Comparison of ENCODE assay signal across 24 cellular contexts in the genomic region with DNA sequence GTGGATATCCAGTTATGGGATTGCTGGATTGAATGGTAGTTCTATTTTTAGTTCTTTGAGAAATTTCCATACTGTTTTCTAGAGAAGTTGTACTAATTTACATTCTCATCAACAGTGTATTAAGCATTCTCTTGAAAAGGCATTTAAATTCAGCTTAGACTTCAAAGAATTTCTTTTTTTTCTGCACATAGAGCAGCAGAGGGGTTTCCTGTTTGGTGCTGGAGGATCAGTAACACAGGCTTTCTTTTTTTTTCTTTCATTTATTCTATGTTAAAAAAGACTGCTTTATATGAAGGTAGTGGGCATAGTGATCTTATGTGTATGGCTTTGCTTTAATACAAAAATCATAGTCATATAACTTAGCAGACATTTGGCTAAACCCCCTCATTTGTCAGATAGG.
A peak's percentile ranks its signal among the peaks of the same experiment; 100 is the strongest.
DNase-seq lines count a peak whose midpoint lies in the region; ATAC-seq and TF ChIP-seq lines count a peak whose summit lies in the region.
"Had no signal": no experiment of that assay in that cellular context is flagged by ENCODE, and none has a peak within 500 bp of the region (broad histone marks: within the 10 kb centered on the region; RNA-seq: fewer than 3 reads in every experiment).

No MANE protein-coding gene starts in this region.

- H3K4me3 ChIP-seq in ACC112 (ENCODE audit: low read depth, low read length), result 0 out of 2 replicates have a peak overlapping the region, but pooled peaks have one; percentile 33
- H3K4me3 ChIP-seq in naive thymus-derived CD4-positive, alpha-beta T cell (ENCODE audit: low read length), result no peak overlapping the region
- H3K4me3 ChIP-seq: body of pancreas, GM12878, GM23338, pancreas, right atrium auricular region, spleen had no signal

- DNase-seq in CD4-positive, alpha-beta T cell, result no peak
- DNase-seq in activated CD8-positive, alpha-beta T cell treated with anti-CD3 and anti-CD28 coated beads, Interleukin-2, amount 10 ng/mL, durations not matched to agents 7 days and 5 days, result no peak
- no peak for DNase-seq in naive thymus-derived CD4-positive, alpha-beta T cell
- no peak for DNase-seq in AG08395 (ENCODE audit: low spot score)
- DNase-seq: activated CD4-positive, alpha-beta T cell treated with anti-CD3 and anti-CD28 coated beads for 4 hours; Kasumi-1; MV-4-11; naive B cell; NCI-H146; NCI-H446 treated with DMSO at 0.1 percent for 48 hours; pancreas; spleen had no signal

- H3K27ac Mint-ChIP-seq in CD4-positive, alpha-beta T cell, result peak overlapping the region; percentile 47
- no peak overlapping the region for H3K27ac Mint-ChIP-seq in activated CD8-positive, alpha-beta T cell treated with anti-CD3 and anti-CD28 coated beads, Interleukin-2, amount 10 ng/mL, durations not matched to agents 7 days and 5 days
- peak overlapping the region in 8 of 9 donors; percentile 26 to 92 (median 65) for H3K27ac Mint-ChIP-seq in naive thymus-derived CD4-positive, alpha-beta T cell
- H3K27ac Mint-ChIP-seq: CD14-positive monocyte; GM23338; mesothelial cell of epicardium; T-helper 2 cell treated with Interferon-gamma antibody and Interleukin-4, amounts not matched to agents 5 μg/mL and 100 μg/mL, for 36 hours; type B pancreatic cell had no signal

- TF ChIP-seq CTCF in CD4-positive, alpha-beta T cell (IDR thresholded peaks at IDR 0.05), result no peak

- H3K36me3 ChIP-seq in ACC112 (ENCODE audit: insufficient read depth, low read length), result no peaks in the 10 kb centered on the region
- no peaks in the 10 kb centered on the region for H3K36me3 ChIP-seq in naive thymus-derived CD4-positive, alpha-beta T cell (ENCODE audit: control insufficient read depth in 2 of 3, insufficient read depth in 3 of 3, low read length in 3 of 3)
- H3K36me3 ChIP-seq: pancreas, right atrium auricular region, spleen had no signal

- CTCF ChIA-PET in CD4-positive, alpha-beta T cell (lab: Charles Lee), result interaction anchor here (1.0 to 1.6 kb wide), 3 partner anchors 9 to 105 kb away, joined by 3 to 6 read pairs (median 3); no protein-coding TSS in a partner anchor
- CTCF ChIA-PET in activated CD8-positive, alpha-beta T cell treated with anti-CD3 and anti-CD28 coated beads, Interleukin-2, amount 10 ng/mL, durations not matched to agents 7 days and 5 days (lab: Charles Lee), result interaction anchor here (0.9 to 8.0 kb wide), 8 partner anchors 9 to 104 kb away, joined by 3 to 116 read pairs (median 38); no protein-coding TSS in a partner anchor
- CTCF ChIA-PET in naive thymus-derived CD4-positive, alpha-beta T cell (lab: Charles Lee), result interaction anchor here (1.1 to 4.7 kb wide), 5 partner anchors 14 to 99 kb away, joined by 4 to 30 read pairs (median 4); no protein-coding TSS in a partner anchor

- no peaks in the 10 kb centered on the region for H3K79me2 ChIP-seq in ACC112 (ENCODE audit: control insufficient read depth, insufficient read depth, low read length, unreplicated experiment)

- H3K4me1 ChIP-seq in ACC112 (ENCODE audit: control insufficient read depth, insufficient read depth, low read length, unreplicated experiment), result peaks cover 17% of the 10 kb centered on the region
- H3K4me1 ChIP-seq in naive thymus-derived CD4-positive, alpha-beta T cell (ENCODE audit: control insufficient read depth in 2 of 2, insufficient read depth in 2 of 2, low read length in 2 of 2), result peaks cover 23 to 24% of the 10 kb centered on the region in 2 donors
- H3K4me1 ChIP-seq: body of pancreas, pancreas, right atrium auricular region had no signal

- H3K27me3 Mint-ChIP-seq in CD4-positive, alpha-beta T cell, result no peaks in the 10 kb centered on the region
- H3K27me3 Mint-ChIP-seq in activated CD8-positive, alpha-beta T cell treated with anti-CD3 and anti-CD28 coated beads, Interleukin-2, amount 10 ng/mL, durations not matched to agents 7 days and 5 days (ENCODE audit: low read depth), result no peaks in the 10 kb centered on the region
- H3K27me3 Mint-ChIP-seq in naive thymus-derived CD4-positive, alpha-beta T cell, result no peaks in the 10 kb centered on the region

- peak overlapping the region; percentile 35; the same call in 1 of the 2 replicates for H3K27ac ChIP-seq in ACC112 (ENCODE audit: low read depth, low read length)
- H3K27ac ChIP-seq in CD4-positive, alpha-beta T cell (ENCODE audit: low read depth, low read length), result no peak overlapping the region
- no peak overlapping the region for H3K27ac ChIP-seq in naive thymus-derived CD4-positive, alpha-beta T cell (ENCODE audit: low read depth, low read length)
- H3K27ac ChIP-seq: body of pancreas, pancreas, right atrium auricular region had no signal

- H3K4me3 Mint-ChIP-seq in CD4-positive, alpha-beta T cell, result no peak overlapping the region
- peak overlapping the region; percentile 10 for H3K4me3 Mint-ChIP-seq in activated CD8-positive, alpha-beta T cell treated with anti-CD3 and anti-CD28 coated beads, Interleukin-2, amount 10 ng/mL, durations not matched to agents 7 days and 5 days
- H3K4me3 Mint-ChIP-seq in naive thymus-derived CD4-positive, alpha-beta T cell, result peak overlapping the region; percentile 9 to 73 (median 52)
- H3K4me3 Mint-ChIP-seq: CD14-positive monocyte; GM23338; mesothelial cell of epicardium; naive B cell; T-helper 2 cell treated with Interferon-gamma antibody and Interleukin-4, amounts not matched to agents 5 μg/mL and 100 μg/mL, for 36 hours; type B pancreatic cell had no signal

- H3K9me3 ChIP-seq in CD4-positive, alpha-beta T cell (ENCODE audit: control insufficient read depth, low read length), result no peaks in the 10 kb centered on the region
- no peaks in the 10 kb centered on the region for H3K9me3 ChIP-seq in naive thymus-derived CD4-positive, alpha-beta T cell (ENCODE audit: control insufficient read depth in 2 of 3, low read length in 3 of 3)
- H3K9me3 ChIP-seq: body of pancreas, pancreas, right atrium auricular region, spleen had no signal

- H3K4me1 Mint-ChIP-seq in CD4-positive, alpha-beta T cell (ENCODE audit: low read depth), result peaks cover 29% of the 10 kb centered on the region
- peaks cover 50% of the 10 kb centered on the region for H3K4me1 Mint-ChIP-seq in activated CD8-positive, alpha-beta T cell treated with anti-CD3 and anti-CD28 coated beads, Interleukin-2, amount 10 ng/mL, durations not matched to agents 7 days and 5 days (ENCODE audit: low read depth)
- H3K4me1 Mint-ChIP-seq in naive thymus-derived CD4-positive, alpha-beta T cell, result peaks cover 5 to 56% (median 32%) of the 10 kb centered on the region in 7 donors

- intact Hi-C loops in CD4-positive, alpha-beta T cell (cut with DNase I, micrococcal nuclease), result no loop called here
- intact Hi-C loops in naive thymus-derived CD4-positive, alpha-beta T cell (cut with micrococcal nuclease), result loop anchor here in 1 of 2 donors (1.0 kb wide), 1 partner anchor 9 kb away; no protein-coding TSS in a partner anchor

- no peaks in the 10 kb centered on the region for H3K36me3 Mint-ChIP-seq in CD4-positive, alpha-beta T cell (ENCODE audit: low read depth)
- H3K36me3 Mint-ChIP-seq in activated CD8-positive, alpha-beta T cell treated with anti-CD3 and anti-CD28 coated beads, Interleukin-2, amount 10 ng/mL, durations not matched to agents 7 days and 5 days (ENCODE audit: low read depth), result no peaks in the 10 kb centered on the region
- H3K36me3 Mint-ChIP-seq in naive thymus-derived CD4-positive, alpha-beta T cell, result no peaks in the 10 kb centered on the region
- H3K36me3 Mint-ChIP-seq: mesothelial cell of epicardium, naive B cell, type B pancreatic cell had no signal

- peak; percentile 49 for ATAC-seq in CD4-positive, alpha-beta T cell (ENCODE audit: poor library complexity)
- no peak for ATAC-seq in activated CD8-positive, alpha-beta T cell treated with anti-CD3 and anti-CD28 coated beads, Interleukin-2, amount 10 ng/mL, durations not matched to agents 7 days and 5 days
- no peak for ATAC-seq in naive thymus-derived CD4-positive, alpha-beta T cell
- no peak for ATAC-seq in HG03135 (IDR thresholded peaks at IDR 0.05; ENCODE audit: unreplicated experiment)
- no peak for ATAC-seq in GM21515 (IDR thresholded peaks at IDR 0.05; ENCODE audit: unreplicated experiment)
- ATAC-seq: body of pancreas, GM12878, GM23338, left lobe of liver had no signal

- no peaks in the 10 kb centered on the region for H3K27me3 ChIP-seq in ACC112 (ENCODE audit: insufficient read depth, low read length)
- H3K27me3 ChIP-seq in CD4-positive, alpha-beta T cell (ENCODE audit: control insufficient read depth, insufficient read depth, low read length), result no peaks in the 10 kb centered on the region
- no peaks in the 10 kb centered on the region for H3K27me3 ChIP-seq in naive thymus-derived CD4-positive, alpha-beta T cell (ENCODE audit: control insufficient read depth in 2 of 2, insufficient read depth in 2 of 2, low read length in 2 of 2)
- H3K27me3 ChIP-seq: body of pancreas, pancreas, right atrium auricular region, spleen had no signal

- POLR2A ChIA-PET in CD4-positive, alpha-beta T cell (lab: Charles Lee), result interaction anchor here (0.7 to 1.3 kb wide), 2 partner anchors 15 to 21 kb away, joined by 3 to 7 read pairs; no protein-coding TSS in a partner anchor
- POLR2A ChIA-PET in activated CD8-positive, alpha-beta T cell treated with anti-CD3 and anti-CD28 coated beads, Interleukin-2, amount 10 ng/mL, durations not matched to agents 7 days and 5 days (lab: Charles Lee), result no interaction called here
- POLR2A ChIA-PET in naive thymus-derived CD4-positive, alpha-beta T cell (lab: Charles Lee), result interaction anchor here (0.6 to 1.7 kb wide), 5 partner anchors 10 to 73 kb away, joined by 3 to 7 read pairs (median 4); no protein-coding TSS in a partner anchor

- H2AFZ ChIP-seq in ACC112 (ENCODE audit: low read length, unreplicated experiment), result peak overlapping the region; percentile 58

- no peaks in the 10 kb centered on the region for H3K9me3 Mint-ChIP-seq in CD4-positive, alpha-beta T cell
- no peaks in the 10 kb centered on the region for H3K9me3 Mint-ChIP-seq in activated CD8-positive, alpha-beta T cell treated with anti-CD3 and anti-CD28 coated beads, Interleukin-2, amount 10 ng/mL, durations not matched to agents 7 days and 5 days (ENCODE audit: insufficient read depth)
- no peaks in the 10 kb centered on the region for H3K9me3 Mint-ChIP-seq in naive thymus-derived CD4-positive, alpha-beta T cell
- H3K9me3 Mint-ChIP-seq: GM23338; mesothelial cell of epicardium; naive B cell; T-helper 2 cell treated with Interferon-gamma antibody and Interleukin-4, amounts not matched to agents 5 μg/mL and 100 μg/mL, for 36 hours; type B pancreatic cell had no signal
